9 cellular contexts compared by ENCODE assay signal in genomic region chr3:112043621-112044201, GRCh38. TPM values are rescaled to one million over a fixed set of nuclear protein-coding genes. Genes with fewer than 3 reads are reported as not detected.
DNase-seq lines count a peak whose midpoint lies in the region; ATAC-seq and TF ChIP-seq lines count a peak whose summit lies in the region.
"Had no signal": no experiment of that assay in that cellular context is flagged by ENCODE, and none has a peak within 500 bp of the region (broad histone marks: within the 10 kb centered on the region; RNA-seq: fewer than 3 reads in every experiment).

No MANE protein-coding gene starts in this region.

- no peak overlapping the region for H3K27ac ChIP-seq in ascending aorta

- no peaks in the 10 kb centered on the region for H3K36me3 ChIP-seq in ascending aorta

- H3K4me3 ChIP-seq in ascending aorta, result peak overlapping the region; percentile 8 to 19

- intact Hi-C loops in Right ventricle myocardium inferior (cut with DNase I) (loop anchor here (2.0 kb wide), 3 partner anchors 31 to 375 kb away; no protein-coding TSS in a partner anchor), cardiac septum (cut with DNase I) (loop anchor here (1.0 to 2.0 kb wide), 2 partner anchors 55 to 373 kb away; no protein-coding TSS in a partner anchor), ascending aorta (cut with DNase I) (no loop called here)

- ATAC-seq in Right ventricle myocardium inferior, result peak; percentile 87
- peak; percentile 82 for ATAC-seq in HG02763 (IDR thresholded peaks at IDR 0.05; ENCODE audit: unreplicated experiment)
- peak; percentile 99 for ATAC-seq in SK-N-SH treated with all-trans-retinoic acid at 6 μM for 48 hours

- peak; percentile 48 to 83 (median 76) for TF ChIP-seq CTCF in ascending aorta (IDR thresholded peaks at IDR 0.05)

- DNase-seq in Right ventricle myocardium inferior (ENCODE audit: missing footprints) (no peak), cardiac septum (ENCODE audit: low spot score) (no peak), NCI-H1105 (lab: John Stamatoyannopoulos, UW) (peak; percentile 88), ascending aorta (ENCODE audit: low spot score in 2 of 2) (peak in 1 of 2 donors; percentile 64), hippocampal formation (lab: John Stamatoyannopoulos, UW) (peak; percentile 39 to 78), smooth muscle cell of the brain vasculature (ENCODE audit: low read depth, low spot score) (peak; percentile 50)

- H3K27me3 ChIP-seq in ascending aorta, result no peaks in the 10 kb centered on the region

- no peaks in the 10 kb centered on the region for H3K9me3 ChIP-seq in ascending aorta

- peaks cover 0 to 2% of the 10 kb centered on the region in 2 donors for H3K4me1 ChIP-seq in ascending aorta

TF ChIP-seq in SK-N-SH treated with all-trans-retinoic acid at 6 μM for 48 hours, 23 proteins besides CTCF, POLR2A, EP300 and RAD21:
- TF ChIP-seq ZC3H10 (CRISPR knock-in tag; IDR thresholded peaks at IDR 0.05) (no peak), ZFP3 (CRISPR knock-in tag; IDR thresholded peaks at IDR 0.05) (no peak), SNAI2 (CRISPR knock-in tag; IDR thresholded peaks at IDR 0.05) (no peak), ISL1 (CRISPR knock-in tag; IDR thresholded peaks at IDR 0.05) (no peak), ZFP30 (CRISPR knock-in tag; IDR thresholded peaks at IDR 0.05) (no peak)
- TF ChIP-seq, protein P1, sequence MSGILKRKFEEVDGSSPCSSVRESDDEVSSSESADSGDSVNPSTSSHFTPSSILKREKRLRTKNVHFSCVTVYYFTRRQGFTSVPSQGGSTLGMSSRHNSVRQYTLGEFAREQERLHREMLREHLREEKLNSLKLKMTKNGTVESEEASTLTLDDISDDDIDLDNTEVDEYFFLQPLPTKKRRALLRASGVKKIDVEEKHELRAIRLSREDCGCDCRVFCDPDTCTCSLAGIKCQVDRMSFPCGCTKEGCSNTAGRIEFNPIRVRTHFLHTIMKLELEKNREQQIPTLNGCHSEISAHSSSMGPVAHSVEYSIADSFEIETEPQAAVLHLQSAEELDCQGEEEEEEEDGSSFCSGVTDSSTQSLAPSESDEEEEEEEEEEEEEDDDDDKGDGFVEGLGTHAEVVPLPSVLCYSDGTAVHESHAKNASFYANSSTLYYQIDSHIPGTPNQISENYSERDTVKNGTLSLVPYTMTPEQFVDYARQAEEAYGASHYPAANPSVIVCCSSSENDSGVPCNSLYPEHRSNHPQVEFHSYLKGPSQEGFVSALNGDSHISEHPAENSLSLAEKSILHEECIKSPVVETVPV (CRISPR knock-in tag; IDR thresholded peaks at IDR 0.05), result no peak

RNA-seq across cellular contexts. Expression of gene TMPRSS7, which starts 9.2 kb away (rescaled TPM):
- total RNA-seq in Right ventricle myocardium inferior, result not detected
- total RNA-seq in cardiac septum, result not detected
- total RNA-seq in ascending aorta, result not detected
- total RNA-seq: urinary bladder had no signal

RNA-seq across cellular contexts. Expression of gene C3orf52, which starts 42.5 kb away (rescaled TPM):
- total RNA-seq in Right ventricle myocardium inferior (1.8 TPM), cardiac septum (5.1 TPM), ascending aorta (0.32 TPM)

RNA-seq across cellular contexts. Expression of gene TAGLN3, which starts 45.0 kb away (rescaled TPM):
- total RNA-seq in Right ventricle myocardium inferior (not detected), cardiac septum (0.46 TPM), ascending aorta (not detected)

Comparison
In these comparisons a context has a peak if more than half of its experiments do, and no peak if none do; other contexts are left out.
1. DNase-seq: peak in NCI-H1105 (single experiment), hippocampal formation (2 of 2) and smooth muscle cell of the brain vasculature (single experiment); none in Right ventricle myocardium inferior (single experiment) and cardiac septum (single experiment).
2. Peak in every context shown above with its lines, with median percentiles within 50 percentile points of each other: ATAC-seq.